ENCODE assay signal across 6 cellular contexts in the genomic region with DNA sequence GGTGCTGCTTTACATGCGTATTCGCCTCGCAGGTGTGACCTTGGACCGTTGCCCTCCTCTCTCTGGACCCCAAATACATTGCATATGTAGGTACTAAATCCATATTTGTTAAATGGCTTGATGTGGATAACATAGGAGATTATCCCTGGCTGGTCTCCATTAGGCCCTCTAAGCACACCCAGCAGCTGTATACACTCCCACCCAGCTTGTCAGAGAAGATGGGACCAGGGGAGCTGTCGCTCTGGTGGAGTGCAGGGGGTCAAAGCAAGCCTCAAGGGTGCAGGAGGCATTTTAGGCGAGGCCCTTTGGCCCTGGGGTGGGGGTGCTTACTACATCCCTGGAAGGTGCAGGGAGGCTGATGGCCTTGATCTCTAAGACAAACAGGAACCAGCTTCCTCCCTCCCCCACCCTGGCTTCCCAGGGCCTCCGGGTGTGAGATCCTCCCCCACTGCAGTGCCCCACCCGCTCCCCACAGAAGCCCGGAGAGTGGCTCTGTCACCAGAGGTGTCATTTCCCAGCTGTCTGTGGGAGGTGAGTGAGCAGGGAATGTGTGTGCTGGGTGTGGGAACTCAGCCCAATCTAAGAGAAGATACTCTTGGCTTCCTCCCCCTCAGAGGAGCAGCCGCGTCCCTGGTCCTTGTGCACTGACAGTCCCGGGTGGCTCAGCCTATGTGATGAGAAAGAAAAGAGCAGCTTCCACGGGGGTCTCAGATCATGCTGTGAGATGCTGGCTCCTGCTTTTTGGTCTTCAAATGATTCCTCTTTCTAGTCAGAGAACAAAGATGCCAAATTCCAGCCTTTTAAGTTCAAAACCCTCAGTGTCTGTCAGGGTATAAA. TPM values are rescaled to one million over a fixed set of nuclear protein-coding genes. Genes with fewer than 3 reads are reported as not detected.
A peak's percentile ranks its signal among the peaks of the same experiment; 100 is the strongest.
DNase-seq lines count a peak whose midpoint lies in the region; ATAC-seq, FAIRE-seq and TF ChIP-seq lines count a peak whose summit lies in the region.

No MANE protein-coding gene starts in this region.

- CTCF ChIA-PET in WTC11 (lab: Charles Lee): interaction anchor here (0.6 to 1.5 kb wide), 13 partner anchors 9 to 621 kb away, joined by 3 to 10 read pairs (median 4); a partner anchor contains a TSS

- no peaks in the 10 kb centered on the region for H3K9me3 Mint-ChIP-seq in WTC11

- DNase-seq in HTR-8/SVneo (ENCODE audit: insufficient read length, low spot score) (peak; percentile 59), WTC11 (ENCODE audit: low spot score) (no peak), foreskin fibroblast (peak; percentile 73 to 78), small intestine (peak; percentile 69)

- peak overlapping the region; percentile 89 for H3K4me3 Mint-ChIP-seq in WTC11

- peaks cover 6 to 15% of the 10 kb centered on the region in 2 donors for H3K4me1 ChIP-seq in small intestine (ENCODE audit: control insufficient read depth in 2 of 2, insufficient read depth in 1 of 2, low read depth in 1 of 2, low read length in 1 of 2)

- peak overlapping the region; percentile 49 to 94 for H3K27ac ChIP-seq in small intestine (ENCODE audit: low read depth in 1 of 2, low read length in 1 of 2)

- peak; percentile 6 for ATAC-seq in WTC11
- no peak for ATAC-seq in GM18517 (IDR thresholded peaks at IDR 0.05; ENCODE audit: unreplicated experiment)
- no peak for ATAC-seq in HG03139 (IDR thresholded peaks at IDR 0.05; ENCODE audit: unreplicated experiment)

- peaks cover 0 to 4% of the 10 kb centered on the region in 2 donors for H3K36me3 ChIP-seq in small intestine (ENCODE audit: control insufficient read depth in 2 of 2, insufficient read depth in 2 of 2, low read length in 2 of 2)

- WGBS in small intestine, 3 donors: 10 to 26% (median 20%) methylated on average over 13 of the region's 13 CpGs

- H3K27me3 ChIP-seq in small intestine (ENCODE audit: control insufficient read depth in 2 of 2, insufficient read depth in 2 of 2, low read length in 2 of 2): no peaks in the 10 kb centered on the region

- POLR2A ChIA-PET in WTC11 (lab: Charles Lee): interaction anchor here (1.0 to 2.1 kb wide), 7 partner anchors 9 to 46 kb away, joined by 3 to 39 read pairs (median 4); a partner anchor contains a TSS

- no peaks in the 10 kb centered on the region for H3K9me3 ChIP-seq in small intestine (ENCODE audit: control insufficient read depth, low read depth)

- no peak overlapping the region for H3K4me3 ChIP-seq in foreskin fibroblast (ENCODE audit: low read depth in 1 of 2, low read length in 2 of 2)
- H3K4me3 ChIP-seq in small intestine (ENCODE audit: low read depth in 1 of 2, low read length in 2 of 2): no peak overlapping the region

- H3K36me3 Mint-ChIP-seq in WTC11: peaks cover 8% of the 10 kb centered on the region

- no peak for TF ChIP-seq CTCF in WTC11 (IDR thresholded peaks at IDR 0.05)
- TF ChIP-seq CTCF in foreskin fibroblast (IDR thresholded peaks at IDR 0.05; ENCODE audit: low read depth, low read length): no peak

- FAIRE-seq in HTR-8/SVneo (lab: Jason Lieb, UNC) (peak; percentile 48), small intestine (lab: Jason Lieb, UNC) (no peak)

- peaks cover 44% of the 10 kb centered on the region for H3K4me1 Mint-ChIP-seq in WTC11

- H3K27ac Mint-ChIP-seq in WTC11: peak overlapping the region; percentile 100

- H3K27me3 Mint-ChIP-seq in WTC11 (ENCODE audit: low read depth): no peaks in the 10 kb centered on the region

TF ChIP-seq in WTC11, 78 proteins besides CTCF, POLR2A, EP300 and RAD21:
- TF ChIP-seq PRRX2 (CRISPR knock-in tag; IDR thresholded peaks at IDR 0.05): no peak
- TF ChIP-seq KAT7 (CRISPR knock-in tag; IDR thresholded peaks at IDR 0.05; ENCODE audit: borderline replicate concordance): no peak
- TF ChIP-seq ZNF121 (CRISPR knock-in tag; IDR thresholded peaks at IDR 0.05): no peak
- TF ChIP-seq NR1H2 (CRISPR knock-in tag; IDR thresholded peaks at IDR 0.05): no peak
- TF ChIP-seq, protein P1, sequence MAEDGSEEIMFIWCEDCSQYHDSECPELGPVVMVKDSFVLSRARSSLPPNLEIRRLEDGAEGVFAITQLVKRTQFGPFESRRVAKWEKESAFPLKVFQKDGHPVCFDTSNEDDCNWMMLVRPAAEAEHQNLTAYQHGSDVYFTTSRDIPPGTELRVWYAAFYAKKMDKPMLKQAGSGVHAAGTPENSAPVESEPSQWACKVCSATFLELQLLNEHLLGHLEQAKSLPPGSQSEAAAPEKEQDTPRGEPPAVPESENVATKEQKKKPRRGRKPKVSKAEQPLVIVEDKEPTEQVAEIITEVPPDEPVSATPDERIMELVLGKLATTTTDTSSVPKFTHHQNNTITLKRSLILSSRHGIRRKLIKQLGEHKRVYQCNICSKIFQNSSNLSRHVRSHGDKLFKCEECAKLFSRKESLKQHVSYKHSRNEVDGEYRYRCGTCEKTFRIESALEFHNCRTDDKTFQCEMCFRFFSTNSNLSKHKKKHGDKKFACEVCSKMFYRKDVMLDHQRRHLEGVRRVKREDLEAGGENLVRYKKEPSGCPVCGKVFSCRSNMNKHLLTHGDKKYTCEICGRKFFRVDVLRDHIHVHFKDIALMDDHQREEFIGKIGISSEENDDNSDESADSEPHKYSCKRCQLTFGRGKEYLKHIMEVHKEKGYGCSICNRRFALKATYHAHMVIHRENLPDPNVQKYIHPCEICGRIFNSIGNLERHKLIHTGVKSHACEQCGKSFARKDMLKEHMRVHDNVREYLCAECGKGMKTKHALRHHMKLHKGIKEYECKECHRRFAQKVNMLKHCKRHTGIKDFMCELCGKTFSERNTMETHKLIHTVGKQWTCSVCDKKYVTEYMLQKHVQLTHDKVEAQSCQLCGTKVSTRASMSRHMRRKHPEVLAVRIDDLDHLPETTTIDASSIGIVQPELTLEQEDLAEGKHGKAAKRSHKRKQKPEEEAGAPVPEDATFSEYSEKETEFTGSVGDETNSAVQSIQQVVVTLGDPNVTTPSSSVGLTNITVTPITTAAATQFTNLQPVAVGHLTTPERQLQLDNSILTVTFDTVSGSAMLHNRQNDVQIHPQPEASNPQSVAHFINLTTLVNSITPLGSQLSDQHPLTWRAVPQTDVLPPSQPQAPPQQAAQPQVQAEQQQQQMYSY (CRISPR knock-in tag; IDR thresholded peaks at IDR 0.05): no peak
- TF ChIP-seq TEAD4 (CRISPR knock-in tag; IDR thresholded peaks at IDR 0.05): no peak
TF ChIP-seq in WTC11: peak in this region for 0.

RNA-seq across cellular contexts. Expression of a gene that starts 1.4 kb away (rescaled TPM):
- total RNA-seq in WTC11 (2021): 24.1 to 27.4 TPM (median 24.3 TPM) in 3 replicates
- 10 to 100 TPM; 27.5 to 47.3 (median 46.2) TPM for polyA plus RNA-seq in small intestine

RNA-seq across cellular contexts. Expression of a gene that starts 12.0 kb away (rescaled TPM):
- 11.3 to 17.2 TPM (median 11.9 TPM) in 3 replicates for total RNA-seq in WTC11 (2021)
- polyA plus RNA-seq in small intestine: 10 to 100 TPM in 1 of 3 donors, 1 to 10 TPM in 1, under 1 TPM in 1; 0.89 to 14.9 (median 1.4) TPM

RNA-seq across cellular contexts. Expression of a gene that starts 12.0 kb away (rescaled TPM):
- total RNA-seq in WTC11 (2021): 30.6 to 46.9 TPM (median 34.0 TPM) in 3 replicates
- polyA plus RNA-seq in small intestine: 10 to 100 TPM; 47.8 to 79.4 (median 60.1) TPM

RNA-seq across cellular contexts. Expression of a gene that starts 25.8 kb away (rescaled TPM):
- total RNA-seq in WTC11 (2021): 5.0 to 5.6 TPM (median 5.1 TPM) in 3 replicates
- polyA plus RNA-seq in small intestine: 10 to 100 TPM in 2 of 3 donors, 1 to 10 TPM in 1; 9.8 to 13.8 (median 11.8) TPM

RNA-seq across cellular contexts. Expression of a gene that starts 40.3 kb away (rescaled TPM):
- 3.1 to 3.9 TPM (median 3.7 TPM) in 3 replicates for total RNA-seq in WTC11 (2021)
- under 1 TPM in 1 of 3 donors, not detected in 2; 0.06 TPM for polyA plus RNA-seq in small intestine
